15 cellular contexts compared by ENCODE assay signal in the genomic region with DNA sequence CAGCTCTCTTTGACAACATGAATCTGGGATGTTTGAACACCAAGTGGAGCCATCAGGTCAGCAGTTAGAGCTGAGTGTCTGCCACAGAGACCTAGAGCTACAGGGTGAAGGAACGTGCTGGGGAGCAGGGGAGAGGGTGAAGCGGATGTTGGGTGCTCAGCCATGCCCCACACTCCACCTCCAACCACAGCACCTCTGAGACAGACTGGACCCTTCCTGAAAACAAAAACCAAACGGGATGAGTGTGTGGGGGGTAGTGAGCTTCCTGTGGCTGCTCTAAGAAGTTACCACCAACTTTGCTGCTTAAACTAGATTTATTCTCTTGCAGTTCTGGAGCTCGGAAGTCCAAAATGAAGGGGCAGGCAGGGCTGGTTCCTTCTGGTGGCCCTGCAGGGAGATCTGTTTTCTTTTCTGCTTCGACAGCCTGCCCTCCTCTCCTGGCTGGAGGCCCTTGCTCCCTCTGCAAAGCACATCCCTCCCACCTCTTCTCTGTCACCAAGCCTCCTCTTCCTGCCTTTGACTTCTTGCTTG. TPM values are rescaled to one million over a fixed set of nuclear protein-coding genes. Genes with fewer than 3 reads are reported as not detected.
DNase-seq lines count a peak whose midpoint lies in the region; ATAC-seq and TF ChIP-seq lines count a peak whose summit lies in the region.
"Had no signal": no experiment of that assay in that cellular context is flagged by ENCODE, and none has a peak within 500 bp of the region (broad histone marks: within the 10 kb centered on the region; RNA-seq: fewer than 3 reads in every experiment).

No MANE protein-coding gene starts in this region.

- intact Hi-C loops in spleen (cut with DNase I; ENCODE audit: low total_unique reads): no loop called here

- H4K91ac ChIP-seq in mesenchymal stem cell (ENCODE audit: low read length): no peak overlapping the region

- peaks cover 33% of the 10 kb centered on the region for H3K36me3 Mint-ChIP-seq in activated CD8-positive, alpha-beta memory T cell treated with anti-CD3 and anti-CD28 coated beads, Interleukin-2, amount 10 ng/mL, durations not matched to agents 7 days and 5 days
- H3K36me3 Mint-ChIP-seq in T-helper 17 cell (ENCODE audit: low read depth): no peaks in the 10 kb centered on the region
- peaks cover 8% of the 10 kb centered on the region for H3K36me3 Mint-ChIP-seq in central memory CD8-positive, alpha-beta T cell (ENCODE audit: insufficient read depth)
- H3K36me3 Mint-ChIP-seq in stimulated activated effector memory CD8-positive, alpha-beta T cell treated with anti-CD3 and anti-CD28 coated beads, Interleukin-12 subunit alpha, Interleukin-12 subunit beta, amount 100 ng/mL, for 72 hours: peaks cover 35% of the 10 kb centered on the region

- H2BK120ac ChIP-seq in mesenchymal stem cell (ENCODE audit: low read depth, low read length): no peak overlapping the region

- no peak overlapping the region for H3K9ac ChIP-seq in mesenchymal stem cell (ENCODE audit: low read length)

- peak overlapping the region; percentile 64 for H3K4me3 Mint-ChIP-seq in activated CD8-positive, alpha-beta memory T cell treated with anti-CD3 and anti-CD28 coated beads, Interleukin-2, amount 10 ng/mL, durations not matched to agents 7 days and 5 days
- H3K4me3 Mint-ChIP-seq in T-helper 17 cell: peak overlapping the region; percentile 78
- peak overlapping the region; percentile 55 for H3K4me3 Mint-ChIP-seq in central memory CD8-positive, alpha-beta T cell
- peak overlapping the region; percentile 61 for H3K4me3 Mint-ChIP-seq in stimulated activated effector memory CD8-positive, alpha-beta T cell treated with anti-CD3 and anti-CD28 coated beads, Interleukin-12 subunit alpha, Interleukin-12 subunit beta, amount 100 ng/mL, for 72 hours
- H3K4me3 Mint-ChIP-seq: brain had no signal

- peak; percentile 88 for ATAC-seq in activated CD8-positive, alpha-beta memory T cell treated with anti-CD3 and anti-CD28 coated beads, Interleukin-2, amount 10 ng/mL, durations not matched to agents 7 days and 5 days
- ATAC-seq in T-helper 17 cell: peak; percentile 68
- peak; percentile 54 for ATAC-seq in central memory CD8-positive, alpha-beta T cell (replicated peaks; ENCODE audit: extremely low read depth, poor library complexity, severe bottlenecking)
- ATAC-seq in stimulated activated effector memory CD8-positive, alpha-beta T cell treated with anti-CD3 and anti-CD28 coated beads, Interleukin-12 subunit alpha, Interleukin-12 subunit beta, amount 100 ng/mL, for 72 hours: peak; percentile 85
- ATAC-seq: left lung had no signal

- no peak overlapping the region for H2BK5ac ChIP-seq in mesenchymal stem cell (ENCODE audit: low read depth, low read length, poor library complexity, severe bottlenecking)

- CTCF ChIA-PET in activated CD8-positive, alpha-beta memory T cell treated with anti-CD3 and anti-CD28 coated beads, Interleukin-2, amount 10 ng/mL, durations not matched to agents 7 days and 5 days (lab: Charles Lee): interaction anchor here (0.7 to 2.1 kb wide), 5 partner anchors 12 to 73 kb away, joined by 3 to 19 read pairs (median 3); no protein-coding TSS in a partner anchor

- H3K36me3 ChIP-seq in mesenchymal stem cell (ENCODE audit: control insufficient read depth in 1 of 2, insufficient read depth in 2 of 2, low read depth in 1 of 2, low read length in 2 of 2) (peaks cover 53 to 63% of the 10 kb centered on the region in 2 experiments), spleen (peaks cover 0 to 67% (median 2%) of the 10 kb centered on the region in 6 donors)

- no peak overlapping the region for H3K18ac ChIP-seq in mesenchymal stem cell (ENCODE audit: low read depth in 1 of 2, low read length in 2 of 2)

- no peak overlapping the region for H2AK5ac ChIP-seq in mesenchymal stem cell (ENCODE audit: low read length, severe bottlenecking)

- no peak for TF ChIP-seq POLR2A in spleen (IDR thresholded peaks at IDR 0.05)

- H3K27ac ChIP-seq in mesenchymal stem cell (ENCODE audit: low read length, poor library complexity, severe bottlenecking) (no peak overlapping the region), spleen (peak overlapping the region in 4 of 8 donors; percentile 13 to 70 (median 32))
- H3K27ac ChIP-seq: left lung had no signal

- peak overlapping the region; percentile 94 for H3K27ac Mint-ChIP-seq in activated CD8-positive, alpha-beta memory T cell treated with anti-CD3 and anti-CD28 coated beads, Interleukin-2, amount 10 ng/mL, durations not matched to agents 7 days and 5 days
- H3K27ac Mint-ChIP-seq in T-helper 17 cell: peak overlapping the region; percentile 87
- H3K27ac Mint-ChIP-seq in central memory CD8-positive, alpha-beta T cell (ENCODE audit: low read depth): peak overlapping the region; percentile 87
- peak overlapping the region; percentile 93 for H3K27ac Mint-ChIP-seq in stimulated activated effector memory CD8-positive, alpha-beta T cell treated with anti-CD3 and anti-CD28 coated beads, Interleukin-12 subunit alpha, Interleukin-12 subunit beta, amount 100 ng/mL, for 72 hours
- H3K27ac Mint-ChIP-seq: brain had no signal

- no peak for TF ChIP-seq CTCF in spleen (IDR thresholded peaks at IDR 0.05 in 8 of 11, conservative IDR thresholded peaks at IDR 0.05 in 3 of 11)

- H3K23ac ChIP-seq in mesenchymal stem cell (ENCODE audit: low read length in 2 of 2): no peak overlapping the region

- H3K27me3 Mint-ChIP-seq in activated CD8-positive, alpha-beta memory T cell treated with anti-CD3 and anti-CD28 coated beads, Interleukin-2, amount 10 ng/mL, durations not matched to agents 7 days and 5 days: no peaks in the 10 kb centered on the region
- no peaks in the 10 kb centered on the region for H3K27me3 Mint-ChIP-seq in T-helper 17 cell
- no peaks in the 10 kb centered on the region for H3K27me3 Mint-ChIP-seq in central memory CD8-positive, alpha-beta T cell
- H3K27me3 Mint-ChIP-seq: brain had no signal

- no peaks in the 10 kb centered on the region for H3K27me3 ChIP-seq in mesenchymal stem cell (ENCODE audit: control insufficient read depth in 1 of 2, insufficient read depth in 1 of 2, low read length in 2 of 2)
- no peaks in the 10 kb centered on the region for H3K27me3 ChIP-seq in spleen (replicated peaks in 1 of 7)
- H3K27me3 ChIP-seq: left lung had no signal

- no peak overlapping the region for H2BK12ac ChIP-seq in mesenchymal stem cell (ENCODE audit: low read length in 2 of 2)

- H3K9me3 ChIP-seq in T-helper 17 cell (ENCODE audit: control insufficient read depth, low read length, poor library complexity, severe bottlenecking) (no peaks in the 10 kb centered on the region), mesenchymal stem cell (ENCODE audit: control insufficient read depth, low read length) (no peaks in the 10 kb centered on the region), spleen (no peaks in the 10 kb centered on the region)
- H3K9me3 ChIP-seq: left lung had no signal

- no peak overlapping the region for H2BK15ac ChIP-seq in mesenchymal stem cell (ENCODE audit: low read depth, poor library complexity, severe bottlenecking)

- no peak overlapping the region for H3K4me2 ChIP-seq in mesenchymal stem cell (ENCODE audit: low read length, poor library complexity, severe bottlenecking)

- H4K8ac ChIP-seq in mesenchymal stem cell (ENCODE audit: low read length): no peak overlapping the region

- H3K9me3 Mint-ChIP-seq in activated CD8-positive, alpha-beta memory T cell treated with anti-CD3 and anti-CD28 coated beads, Interleukin-2, amount 10 ng/mL, durations not matched to agents 7 days and 5 days (ENCODE audit: low read depth): no peaks in the 10 kb centered on the region
- no peaks in the 10 kb centered on the region for H3K9me3 Mint-ChIP-seq in central memory CD8-positive, alpha-beta T cell
- H3K9me3 Mint-ChIP-seq in stimulated activated effector memory CD8-positive, alpha-beta T cell treated with anti-CD3 and anti-CD28 coated beads, Interleukin-12 subunit alpha, Interleukin-12 subunit beta, amount 100 ng/mL, for 72 hours: no peaks in the 10 kb centered on the region

- no peak overlapping the region for H3K4ac ChIP-seq in mesenchymal stem cell (ENCODE audit: low read depth in 1 of 2, low read length in 2 of 2)

- H3K14ac ChIP-seq in mesenchymal stem cell (ENCODE audit: low read length in 2 of 2): no peak overlapping the region

- H3K79me1 ChIP-seq in mesenchymal stem cell (replicated peaks; ENCODE audit: low read length, poor library complexity, severe bottlenecking): peaks cover 22% of the 10 kb centered on the region

- WGBS in mesenchymal stem cell: 70% methylated on average over 2 of the region's 5 CpGs
- 48 to 67% (median 65%) methylated on average over 5 of the region's 5 CpGs for WGBS in spleen, 5 donors

- H2AFZ ChIP-seq in mesenchymal stem cell (ENCODE audit: low read depth, low read length): no peak overlapping the region

- H3K4me3 ChIP-seq in mesenchymal stem cell (ENCODE audit: insufficient read depth in 1 of 2, low read depth in 1 of 2, low read length in 2 of 2) (no peak overlapping the region), spleen (no peak overlapping the region)
- H3K4me3 ChIP-seq: left lung had no signal

- DNase-seq in activated CD8-positive, alpha-beta memory T cell treated with anti-CD3 and anti-CD28 coated beads, Interleukin-2, amount 10 ng/mL, durations not matched to agents 7 days and 5 days: peak; percentile 83
- DNase-seq in activated CD8-positive, alpha-beta memory T cell treated with anti-CD3 and anti-CD28 coated beads, Interleukin-2, amount 50 U/mL, for 4 hours: no peak
- DNase-seq in T-helper 17 cell: no peak
- DNase-seq in central memory CD8-positive, alpha-beta T cell (ENCODE audit: low spot score in 2 of 2): no peak
- peak in 1 of 2 donors; percentile 58 for DNase-seq in stimulated activated effector memory CD8-positive, alpha-beta T cell treated with anti-CD3 and anti-CD28 coated beads, Interleukin-12 subunit alpha, Interleukin-12 subunit beta, amount 100 ng/mL, for 72 hours (ENCODE audit: low spot score in 2 of 2)
- no peak for DNase-seq in mesenchymal stem cell
- DNase-seq in GM03348 (ENCODE audit: low spot score): no peak
- no peak for DNase-seq in spleen
- DNase-seq: effector CD4-positive, alpha-beta T cell; HCEC 1CT; left lung; NCI-H1048; NCI-H2227 treated with DMSO at 0.1 percent for 48 hours; SHP77 treated with DMSO at 0.1 percent for 48 hours had no signal

- H3K4me1 ChIP-seq in mesenchymal stem cell (ENCODE audit: control insufficient read depth, insufficient read depth, low read depth, low read length) (no peaks in the 10 kb centered on the region), spleen (peaks cover 2 to 45% (median 16%) of the 10 kb centered on the region in 6 donors)

- H3K4me1 Mint-ChIP-seq in activated CD8-positive, alpha-beta memory T cell treated with anti-CD3 and anti-CD28 coated beads, Interleukin-2, amount 10 ng/mL, durations not matched to agents 7 days and 5 days: peaks cover 46% of the 10 kb centered on the region
- peaks cover 21% of the 10 kb centered on the region for H3K4me1 Mint-ChIP-seq in T-helper 17 cell
- H3K4me1 Mint-ChIP-seq in central memory CD8-positive, alpha-beta T cell: peaks cover 24% of the 10 kb centered on the region
- H3K4me1 Mint-ChIP-seq in stimulated activated effector memory CD8-positive, alpha-beta T cell treated with anti-CD3 and anti-CD28 coated beads, Interleukin-12 subunit alpha, Interleukin-12 subunit beta, amount 100 ng/mL, for 72 hours: peaks cover 31% of the 10 kb centered on the region

RNA-seq across cellular contexts. Expression of gene GOLGA3, which starts 5.6 kb away (rescaled TPM):
- total RNA-seq in activated CD8-positive, alpha-beta memory T cell treated with anti-CD3 and anti-CD28 coated beads, Interleukin-2, amount 10 ng/mL, durations not matched to agents 7 days and 5 days: 10 to 100 TPM; 60.0 to 60.4 TPM
- total RNA-seq in T-helper 17 cell (10 to 100 TPM; 44.0 to 45.4 TPM), spleen (10 to 100 TPM; 51.3 to 80.9 (median 56.1) TPM)
- polyA plus RNA-seq in mesenchymal stem cell (2013, experiment 1 of 2): 23.3 TPM
- polyA plus RNA-seq in mesenchymal stem cell (2013, experiment 2 of 2): 20.0 TPM
- 10 to 100 TPM in 1 of 3 donors, 1 to 10 TPM in 2; 6.8 to 18.7 (median 7.8) TPM for polyA plus RNA-seq in spleen

RNA-seq across cellular contexts. Expression of gene CHFR, which starts 53.2 kb away (rescaled TPM):
- 10 to 100 TPM; 87.7 to 89.7 TPM for total RNA-seq in activated CD8-positive, alpha-beta memory T cell treated with anti-CD3 and anti-CD28 coated beads, Interleukin-2, amount 10 ng/mL, durations not matched to agents 7 days and 5 days
- total RNA-seq in T-helper 17 cell (10 to 100 TPM; 91.5 to 94.5 TPM), spleen (10 to 100 TPM; 60.4 to 87.2 (median 68.1) TPM)
- polyA plus RNA-seq in mesenchymal stem cell (2013, experiment 1 of 2): 34.5 TPM
- polyA plus RNA-seq in mesenchymal stem cell (2013, experiment 2 of 2): 35.0 TPM
- polyA plus RNA-seq in spleen: 10 to 100 TPM; 26.7 to 46.1 (median 41.8) TPM
